In genomic region chr16:69141936-69142335, GRCh38 we compare ENCODE assay signal across 23 cellular contexts. TPM values are rescaled to one million over a fixed set of nuclear protein-coding genes. Genes with fewer than 3 reads are reported as not detected.
A peak's percentile ranks its signal among the peaks of the same experiment; 100 is the strongest.
DNase-seq lines count a peak whose midpoint lies in the region; ATAC-seq, FAIRE-seq and TF ChIP-seq lines count a peak whose summit lies in the region.
"Had no signal": no experiment of that assay in that cellular context is flagged by ENCODE, and none has a peak within 500 bp of the region (broad histone marks: within the 10 kb centered on the region; RNA-seq: fewer than 3 reads in every experiment).

No MANE protein-coding gene starts in this region.

- peaks cover 56% of the 10 kb centered on the region for H3K36me3 ChIP-seq in astrocyte (ENCODE audit: insufficient read depth, low read length)
- peaks cover 11 to 41% of the 10 kb centered on the region in 2 donors for H3K36me3 ChIP-seq in kidney (ENCODE audit: control insufficient read depth in 1 of 2, insufficient read depth in 2 of 2, low read length in 2 of 2)
- H3K36me3 ChIP-seq in upper lobe of right lung, result peaks cover 84% of the 10 kb centered on the region

- no peak overlapping the region for H3K27ac ChIP-seq in astrocyte (ENCODE audit: low read depth, low read length)
- H3K27ac ChIP-seq in kidney (ENCODE audit: low read depth in 2 of 2, low read length in 2 of 2), result peak overlapping the region; percentile 71 to 89
- H3K27ac ChIP-seq in upper lobe of right lung, result no peak overlapping the region
- H3K27ac ChIP-seq in foreskin keratinocyte, result no peak overlapping the region
- H3K27ac ChIP-seq: C4-2B had no signal

- no peak for TF ChIP-seq CTCF in astrocyte (IDR thresholded peaks at IDR 0.05; ENCODE audit: insufficient read depth, low read depth, low read length)
- TF ChIP-seq CTCF in kidney (IDR thresholded peaks at IDR 0.05; ENCODE audit: borderline replicate concordance, extremely low read depth, insufficient read depth), result no peak
- TF ChIP-seq CTCF in progenitor cell of endocrine pancreas (IDR thresholded peaks at IDR 0.05; ENCODE audit: unreplicated experiment), result no peak
- no peak for TF ChIP-seq CTCF in upper lobe of right lung (IDR thresholded peaks at IDR 0.05)
- TF ChIP-seq CTCF in foreskin keratinocyte (conservative IDR thresholded peaks at IDR 0.05), result no peak

- no peaks in the 10 kb centered on the region for H3K27me3 ChIP-seq in astrocyte (ENCODE audit: insufficient read depth, low read length)
- no peaks in the 10 kb centered on the region for H3K27me3 ChIP-seq in upper lobe of right lung
- H3K27me3 ChIP-seq in foreskin keratinocyte, result no peaks in the 10 kb centered on the region
- H3K27me3 ChIP-seq: BE2C had no signal

- H3K9me3 ChIP-seq in astrocyte (ENCODE audit: insufficient read depth, low read depth, low read length) (no peaks in the 10 kb centered on the region), kidney (ENCODE audit: control insufficient read depth in 1 of 2, low read length in 2 of 2) (no peaks in the 10 kb centered on the region), upper lobe of right lung (no peaks in the 10 kb centered on the region)
- H3K9me3 ChIP-seq: BE2C had no signal

- ATAC-seq in upper lobe of right lung, result no peak
- no peak for ATAC-seq in foreskin keratinocyte

- H3K4me1 ChIP-seq in astrocyte (ENCODE audit: insufficient read depth, low read length) (no peaks in the 10 kb centered on the region), kidney (ENCODE audit: control insufficient read depth in 1 of 2, insufficient read depth in 1 of 2, low read depth in 1 of 2, low read length in 2 of 2) (no peaks in the 10 kb centered on the region), upper lobe of right lung (no peaks in the 10 kb centered on the region), foreskin keratinocyte (no peaks in the 10 kb centered on the region)
- H3K4me1 ChIP-seq: BE2C had no signal

- no peak for DNase-seq in GM19239 (ENCODE audit: insufficient read length, low spot score)
- no peak for DNase-seq in astrocyte (ENCODE audit: low read depth)
- DNase-seq in kidney, result no peak
- DNase-seq in progenitor cell of endocrine pancreas (ENCODE audit: low spot score, unreplicated experiment), result no peak
- DNase-seq in activated naive CD4-positive, alpha-beta T cell (lab: John Stamatoyannopoulos, UW), result no peak
- DNase-seq in upper lobe of right lung, result no peak
- DNase-seq in foreskin keratinocyte, result no peak
- DNase-seq: BE2C; CD4-positive, alpha-beta memory T cell; COR-L47; DMS153; DMS79 treated with DMSO at 0.1 percent for 48 hours; EL; HCEC 1CT; HFFc6 had no signal

- H3K4me2 ChIP-seq in astrocyte (ENCODE audit: low read length), result no peak overlapping the region

- H3K79me2 ChIP-seq in astrocyte (ENCODE audit: insufficient read depth, low read length), result peaks cover 37% of the 10 kb centered on the region

- H4K20me1 ChIP-seq in astrocyte (ENCODE audit: insufficient read depth, low read length), result peaks cover 18% of the 10 kb centered on the region

- peak overlapping the region; percentile 9 for H3K4me3 Mint-ChIP-seq in astrocyte (ENCODE audit: unreplicated experiment)
- H3K4me3 Mint-ChIP-seq in progenitor cell of endocrine pancreas (ENCODE audit: low read depth), result no peak overlapping the region
- H3K4me3 Mint-ChIP-seq: CD4-positive, alpha-beta memory T cell; HFFc6 had no signal

- H3K27me3 Mint-ChIP-seq in astrocyte (ENCODE audit: low read depth, unreplicated experiment) (no peaks in the 10 kb centered on the region), progenitor cell of endocrine pancreas (no peaks in the 10 kb centered on the region)
- H3K27me3 Mint-ChIP-seq: CD4-positive, alpha-beta memory T cell had no signal

- H2AFZ ChIP-seq in astrocyte (ENCODE audit: low read depth, low read length), result no peak overlapping the region

- H3K27ac Mint-ChIP-seq in astrocyte (ENCODE audit: unreplicated experiment), result no peak overlapping the region
- peak overlapping the region; percentile 66 for H3K27ac Mint-ChIP-seq in progenitor cell of endocrine pancreas
- H3K27ac Mint-ChIP-seq: HFFc6 had no signal

- no peak overlapping the region for H3K9ac ChIP-seq in astrocyte (ENCODE audit: low read length)
- H3K9ac ChIP-seq in kidney (ENCODE audit: low read length in 2 of 2), result peak overlapping the region in 1 of 2 donors; percentile 83

- peak; percentile 4 for FAIRE-seq in GM19239 (lab: Jason Lieb, UNC)
- no peak for FAIRE-seq in astrocyte (lab: Jason Lieb, UNC)
- FAIRE-seq in kidney (lab: Jason Lieb, UNC), result no peak
- FAIRE-seq: A204.1, D721Med, G401.6, GM12891, HepG2, HTR-8/SVneo had no signal

- H3K9me3 Mint-ChIP-seq in astrocyte (ENCODE audit: unreplicated experiment) (no peaks in the 10 kb centered on the region), progenitor cell of endocrine pancreas (ENCODE audit: low read depth) (no peaks in the 10 kb centered on the region)
- H3K9me3 Mint-ChIP-seq: CD4-positive, alpha-beta memory T cell; HFFc6 had no signal

- intact Hi-C loops in kidney (cut with DNase I) (no loop called here), upper lobe of right lung (cut with DNase I) (no loop called here)

- H3K36me3 Mint-ChIP-seq in astrocyte (ENCODE audit: low read depth, unreplicated experiment), result peaks cover 16% of the 10 kb centered on the region
- H3K36me3 Mint-ChIP-seq in progenitor cell of endocrine pancreas (ENCODE audit: insufficient read depth), result peaks cover 39% of the 10 kb centered on the region

- no peak overlapping the region for H3K4me3 ChIP-seq in astrocyte (ENCODE audit: insufficient read depth, low read depth, low read length)
- peak overlapping the region; percentile 65 for H3K4me3 ChIP-seq in kidney (ENCODE audit: low read length in 2 of 2)
- H3K4me3 ChIP-seq in upper lobe of right lung, result no peak overlapping the region

- H3K4me1 Mint-ChIP-seq in astrocyte (ENCODE audit: low read depth, unreplicated experiment) (no peaks in the 10 kb centered on the region), progenitor cell of endocrine pancreas (ENCODE audit: low read depth) (peaks cover 5% of the 10 kb centered on the region)

RNA-seq across cellular contexts. Expression of gene UTP4, which starts 9.5 kb away (rescaled TPM):
- total RNA-seq in astrocyte (68.1 and 69.4 TPM in 2 replicates), kidney (41.7 TPM), progenitor cell of endocrine pancreas (51.4 and 54.2 TPM in 2 replicates), upper lobe of right lung (36.5 TPM), foreskin keratinocyte (50.6 and 55.4 TPM in 2 replicates)
- polyA plus RNA-seq in kidney (ENCODE audit: insufficient read depth, low read depth, low replicate concordance) (57.2 TPM), foreskin keratinocyte (49.5 and 63.3 TPM in 2 replicates)

RNA-seq across cellular contexts. Expression of gene CHTF8, which starts 9.5 kb away (rescaled TPM):
- total RNA-seq in astrocyte (86.4 and 89.2 TPM in 2 replicates), kidney (124 TPM), progenitor cell of endocrine pancreas (111 and 117 TPM in 2 replicates), upper lobe of right lung (97.3 TPM), foreskin keratinocyte (112 and 113 TPM in 2 replicates)
- polyA plus RNA-seq in kidney (ENCODE audit: insufficient read depth, low read depth, low replicate concordance) (163 TPM), foreskin keratinocyte (145 and 156 TPM in 2 replicates)

RNA-seq across cellular contexts. Expression of gene HAS3, which starts 36.5 kb away (rescaled TPM):
- total RNA-seq in astrocyte (1.7 and 2.0 TPM in 2 replicates), kidney (2.1 TPM), progenitor cell of endocrine pancreas (1.1 and 2.1 TPM in 2 replicates), upper lobe of right lung (8.2 TPM), foreskin keratinocyte (9.1 and 15.1 TPM in 2 replicates)
- polyA plus RNA-seq in kidney (ENCODE audit: insufficient read depth, low read depth, low replicate concordance) (0.34 TPM), foreskin keratinocyte (4.8 and 9.0 TPM in 2 replicates)
- total RNA-seq: H4 had no signal

RNA-seq across cellular contexts. Expression of gene SNTB2, which starts 45.0 kb away (rescaled TPM):
- total RNA-seq in astrocyte, result 30.4 and 31.7 TPM in 2 replicates
- total RNA-seq in kidney, result 45.1 TPM
- 4.8 TPM for polyA plus RNA-seq in kidney (ENCODE audit: insufficient read depth, low read depth, low replicate concordance)
- 32.1 and 40.9 TPM in 2 replicates for total RNA-seq in progenitor cell of endocrine pancreas
- total RNA-seq in upper lobe of right lung, result 44.6 TPM
- total RNA-seq in foreskin keratinocyte, result 14.3 and 14.8 TPM in 2 replicates
- 3.2 TPM in 2 replicates for polyA plus RNA-seq in foreskin keratinocyte

Comparison
In these comparisons a context has a peak if more than half of its experiments do, and no peak if none do; other contexts are left out.
1. H3K27ac ChIP-seq: peak in kidney (2 of 2); none in astrocyte (single experiment), upper lobe of right lung (single experiment) and foreskin keratinocyte (single experiment).
2. H3K4me3 ChIP-seq: peak in kidney (2 of 2); none in astrocyte (single experiment) and upper lobe of right lung (single experiment).